Comparison of ENCODE assay signal across 1 cellular context in the genomic region with DNA sequence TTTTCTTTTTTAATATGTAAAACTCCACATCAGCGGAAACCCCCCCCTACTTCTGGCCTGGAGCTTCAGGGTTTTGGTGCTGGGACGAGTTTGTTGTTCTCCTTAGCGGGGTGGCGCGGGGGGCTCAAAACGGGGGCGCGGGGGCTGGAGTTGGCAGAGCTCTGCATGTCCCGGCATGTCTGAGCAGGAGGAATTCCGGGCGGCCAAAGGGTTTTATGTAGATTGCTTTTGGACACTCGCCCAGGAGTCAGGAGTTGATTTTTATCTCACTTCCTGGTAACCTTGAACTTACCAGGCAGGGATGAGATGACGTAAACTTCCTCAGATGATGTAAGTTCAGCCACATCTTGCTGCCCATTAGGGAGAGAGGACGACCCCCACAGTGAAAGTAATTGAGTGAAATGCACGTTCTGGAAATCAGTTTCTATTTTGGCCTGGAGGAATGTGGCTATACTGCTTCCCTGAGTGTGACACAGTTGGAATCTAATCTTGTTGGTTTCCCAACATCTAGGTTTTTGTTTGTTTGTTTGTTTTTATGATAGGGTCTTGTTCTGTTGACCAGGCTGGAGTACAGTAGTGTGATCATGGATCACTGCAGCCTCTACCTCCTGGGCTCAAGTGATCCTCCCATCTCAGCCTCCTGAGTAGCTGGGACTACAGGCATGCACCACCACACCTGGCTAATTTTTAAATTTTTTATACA.
TF ChIP-seq lines count a peak whose summit lies in the region.

No MANE protein-coding gene starts in this region.

TF ChIP-seq in K562, 482 proteins besides CTCF, POLR2A, EP300 and RAD21 (continued from another document and continues in another):
- TF ChIP-seq, protein P1, sequence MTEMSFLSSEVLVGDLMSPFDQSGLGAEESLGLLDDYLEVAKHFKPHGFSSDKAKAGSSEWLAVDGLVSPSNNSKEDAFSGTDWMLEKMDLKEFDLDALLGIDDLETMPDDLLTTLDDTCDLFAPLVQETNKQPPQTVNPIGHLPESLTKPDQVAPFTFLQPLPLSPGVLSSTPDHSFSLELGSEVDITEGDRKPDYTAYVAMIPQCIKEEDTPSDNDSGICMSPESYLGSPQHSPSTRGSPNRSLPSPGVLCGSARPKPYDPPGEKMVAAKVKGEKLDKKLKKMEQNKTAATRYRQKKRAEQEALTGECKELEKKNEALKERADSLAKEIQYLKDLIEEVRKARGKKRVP (CRISPR knock-in tag; IDR thresholded peaks at IDR 0.05) = peak; percentile 96
- TF ChIP-seq, protein P2, sequence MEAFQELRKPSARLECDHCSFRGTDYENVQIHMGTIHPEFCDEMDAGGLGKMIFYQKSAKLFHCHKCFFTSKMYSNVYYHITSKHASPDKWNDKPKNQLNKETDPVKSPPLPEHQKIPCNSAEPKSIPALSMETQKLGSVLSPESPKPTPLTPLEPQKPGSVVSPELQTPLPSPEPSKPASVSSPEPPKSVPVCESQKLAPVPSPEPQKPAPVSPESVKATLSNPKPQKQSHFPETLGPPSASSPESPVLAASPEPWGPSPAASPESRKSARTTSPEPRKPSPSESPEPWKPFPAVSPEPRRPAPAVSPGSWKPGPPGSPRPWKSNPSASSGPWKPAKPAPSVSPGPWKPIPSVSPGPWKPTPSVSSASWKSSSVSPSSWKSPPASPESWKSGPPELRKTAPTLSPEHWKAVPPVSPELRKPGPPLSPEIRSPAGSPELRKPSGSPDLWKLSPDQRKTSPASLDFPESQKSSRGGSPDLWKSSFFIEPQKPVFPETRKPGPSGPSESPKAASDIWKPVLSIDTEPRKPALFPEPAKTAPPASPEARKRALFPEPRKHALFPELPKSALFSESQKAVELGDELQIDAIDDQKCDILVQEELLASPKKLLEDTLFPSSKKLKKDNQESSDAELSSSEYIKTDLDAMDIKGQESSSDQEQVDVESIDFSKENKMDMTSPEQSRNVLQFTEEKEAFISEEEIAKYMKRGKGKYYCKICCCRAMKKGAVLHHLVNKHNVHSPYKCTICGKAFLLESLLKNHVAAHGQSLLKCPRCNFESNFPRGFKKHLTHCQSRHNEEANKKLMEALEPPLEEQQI (IDR thresholded peaks at IDR 0.05) = no peak
- TF ChIP-seq, protein P3, sequence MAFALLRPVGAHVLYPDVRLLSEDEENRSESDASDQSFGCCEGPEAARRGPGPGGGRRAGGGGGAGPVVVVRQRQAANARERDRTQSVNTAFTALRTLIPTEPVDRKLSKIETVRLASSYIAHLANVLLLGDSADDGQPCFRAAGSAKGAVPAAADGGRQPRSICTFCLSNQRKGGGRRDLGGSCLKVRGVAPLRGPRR (CRISPR knock-in tag; IDR thresholded peaks at IDR 0.05) = peak; percentile 72
- TF ChIP-seq BACH1 (tag; IDR thresholded peaks at IDR 0.05) = peak; percentile 45; the same call in 1 of the 2 replicates
- TF ChIP-seq SMAD4 (CRISPR knock-in tag; conservative IDR thresholded peaks at IDR 0.05) = peak; percentile 87
- peak; percentile 89 for TF ChIP-seq MTA3 (IDR thresholded peaks at IDR 0.05; ENCODE audit: borderline replicate concordance)
- TF ChIP-seq, protein P4, sequence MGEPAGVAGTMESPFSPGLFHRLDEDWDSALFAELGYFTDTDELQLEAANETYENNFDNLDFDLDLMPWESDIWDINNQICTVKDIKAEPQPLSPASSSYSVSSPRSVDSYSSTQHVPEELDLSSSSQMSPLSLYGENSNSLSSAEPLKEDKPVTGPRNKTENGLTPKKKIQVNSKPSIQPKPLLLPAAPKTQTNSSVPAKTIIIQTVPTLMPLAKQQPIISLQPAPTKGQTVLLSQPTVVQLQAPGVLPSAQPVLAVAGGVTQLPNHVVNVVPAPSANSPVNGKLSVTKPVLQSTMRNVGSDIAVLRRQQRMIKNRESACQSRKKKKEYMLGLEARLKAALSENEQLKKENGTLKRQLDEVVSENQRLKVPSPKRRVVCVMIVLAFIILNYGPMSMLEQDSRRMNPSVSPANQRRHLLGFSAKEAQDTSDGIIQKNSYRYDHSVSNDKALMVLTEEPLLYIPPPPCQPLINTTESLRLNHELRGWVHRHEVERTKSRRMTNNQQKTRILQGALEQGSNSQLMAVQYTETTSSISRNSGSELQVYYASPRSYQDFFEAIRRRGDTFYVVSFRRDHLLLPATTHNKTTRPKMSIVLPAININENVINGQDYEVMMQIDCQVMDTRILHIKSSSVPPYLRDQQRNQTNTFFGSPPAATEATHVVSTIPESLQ (CRISPR knock-in tag; IDR thresholded peaks at IDR 0.05) = no peak
- TF ChIP-seq, protein P5, sequence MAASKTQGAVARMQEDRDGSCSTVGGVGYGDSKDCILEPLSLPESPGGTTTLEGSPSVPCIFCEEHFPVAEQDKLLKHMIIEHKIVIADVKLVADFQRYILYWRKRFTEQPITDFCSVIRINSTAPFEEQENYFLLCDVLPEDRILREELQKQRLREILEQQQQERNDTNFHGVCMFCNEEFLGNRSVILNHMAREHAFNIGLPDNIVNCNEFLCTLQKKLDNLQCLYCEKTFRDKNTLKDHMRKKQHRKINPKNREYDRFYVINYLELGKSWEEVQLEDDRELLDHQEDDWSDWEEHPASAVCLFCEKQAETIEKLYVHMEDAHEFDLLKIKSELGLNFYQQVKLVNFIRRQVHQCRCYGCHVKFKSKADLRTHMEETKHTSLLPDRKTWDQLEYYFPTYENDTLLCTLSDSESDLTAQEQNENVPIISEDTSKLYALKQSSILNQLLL (CRISPR knock-in tag; IDR thresholded peaks at IDR 0.05; ENCODE audit: borderline replicate concordance) = no peak
- TF ChIP-seq, protein P6, sequence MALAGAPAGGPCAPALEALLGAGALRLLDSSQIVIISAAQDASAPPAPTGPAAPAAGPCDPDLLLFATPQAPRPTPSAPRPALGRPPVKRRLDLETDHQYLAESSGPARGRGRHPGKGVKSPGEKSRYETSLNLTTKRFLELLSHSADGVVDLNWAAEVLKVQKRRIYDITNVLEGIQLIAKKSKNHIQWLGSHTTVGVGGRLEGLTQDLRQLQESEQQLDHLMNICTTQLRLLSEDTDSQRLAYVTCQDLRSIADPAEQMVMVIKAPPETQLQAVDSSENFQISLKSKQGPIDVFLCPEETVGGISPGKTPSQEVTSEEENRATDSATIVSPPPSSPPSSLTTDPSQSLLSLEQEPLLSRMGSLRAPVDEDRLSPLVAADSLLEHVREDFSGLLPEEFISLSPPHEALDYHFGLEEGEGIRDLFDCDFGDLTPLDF (CRISPR knock-in tag; IDR thresholded peaks at IDR 0.05) = no peak
- peak; percentile 61; the same call in 1 of the 2 replicates for TF ChIP-seq HLTF (IDR thresholded peaks at IDR 0.05)
- TF ChIP-seq, protein P7, sequence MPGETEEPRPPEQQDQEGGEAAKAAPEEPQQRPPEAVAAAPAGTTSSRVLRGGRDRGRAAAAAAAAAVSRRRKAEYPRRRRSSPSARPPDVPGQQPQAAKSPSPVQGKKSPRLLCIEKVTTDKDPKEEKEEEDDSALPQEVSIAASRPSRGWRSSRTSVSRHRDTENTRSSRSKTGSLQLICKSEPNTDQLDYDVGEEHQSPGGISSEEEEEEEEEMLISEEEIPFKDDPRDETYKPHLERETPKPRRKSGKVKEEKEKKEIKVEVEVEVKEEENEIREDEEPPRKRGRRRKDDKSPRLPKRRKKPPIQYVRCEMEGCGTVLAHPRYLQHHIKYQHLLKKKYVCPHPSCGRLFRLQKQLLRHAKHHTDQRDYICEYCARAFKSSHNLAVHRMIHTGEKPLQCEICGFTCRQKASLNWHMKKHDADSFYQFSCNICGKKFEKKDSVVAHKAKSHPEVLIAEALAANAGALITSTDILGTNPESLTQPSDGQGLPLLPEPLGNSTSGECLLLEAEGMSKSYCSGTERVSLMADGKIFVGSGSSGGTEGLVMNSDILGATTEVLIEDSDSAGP (CRISPR knock-in tag; IDR thresholded peaks at IDR 0.05) = no peak
- no peak for TF ChIP-seq ZNF224 (CRISPR knock-in tag; IDR thresholded peaks at IDR 0.05)
- peak; percentile 76 for TF ChIP-seq ETS2 (tag; IDR thresholded peaks at IDR 0.05; ENCODE audit: borderline replicate concordance, poor library complexity, severe bottlenecking)
- 0 out of 2 replicates have a peak, but pooled peaks have one; percentile 60 for TF ChIP-seq ZNF239 (CRISPR knock-in tag; IDR thresholded peaks at IDR 0.05)
- TF ChIP-seq ZNF780A (CRISPR knock-in tag; IDR thresholded peaks at IDR 0.05) = no peak
- no peak for TF ChIP-seq CBX1 (IDR thresholded peaks at IDR 0.05; ENCODE audit: low read depth)
- TF ChIP-seq SIX5 (IDR thresholded peaks at IDR 0.05; ENCODE audit: borderline replicate concordance in 1 of 2, insufficient read depth in 1 of 2, low read depth in 1 of 2, low read length in 2 of 2) = no peak
- TF ChIP-seq, protein P8, sequence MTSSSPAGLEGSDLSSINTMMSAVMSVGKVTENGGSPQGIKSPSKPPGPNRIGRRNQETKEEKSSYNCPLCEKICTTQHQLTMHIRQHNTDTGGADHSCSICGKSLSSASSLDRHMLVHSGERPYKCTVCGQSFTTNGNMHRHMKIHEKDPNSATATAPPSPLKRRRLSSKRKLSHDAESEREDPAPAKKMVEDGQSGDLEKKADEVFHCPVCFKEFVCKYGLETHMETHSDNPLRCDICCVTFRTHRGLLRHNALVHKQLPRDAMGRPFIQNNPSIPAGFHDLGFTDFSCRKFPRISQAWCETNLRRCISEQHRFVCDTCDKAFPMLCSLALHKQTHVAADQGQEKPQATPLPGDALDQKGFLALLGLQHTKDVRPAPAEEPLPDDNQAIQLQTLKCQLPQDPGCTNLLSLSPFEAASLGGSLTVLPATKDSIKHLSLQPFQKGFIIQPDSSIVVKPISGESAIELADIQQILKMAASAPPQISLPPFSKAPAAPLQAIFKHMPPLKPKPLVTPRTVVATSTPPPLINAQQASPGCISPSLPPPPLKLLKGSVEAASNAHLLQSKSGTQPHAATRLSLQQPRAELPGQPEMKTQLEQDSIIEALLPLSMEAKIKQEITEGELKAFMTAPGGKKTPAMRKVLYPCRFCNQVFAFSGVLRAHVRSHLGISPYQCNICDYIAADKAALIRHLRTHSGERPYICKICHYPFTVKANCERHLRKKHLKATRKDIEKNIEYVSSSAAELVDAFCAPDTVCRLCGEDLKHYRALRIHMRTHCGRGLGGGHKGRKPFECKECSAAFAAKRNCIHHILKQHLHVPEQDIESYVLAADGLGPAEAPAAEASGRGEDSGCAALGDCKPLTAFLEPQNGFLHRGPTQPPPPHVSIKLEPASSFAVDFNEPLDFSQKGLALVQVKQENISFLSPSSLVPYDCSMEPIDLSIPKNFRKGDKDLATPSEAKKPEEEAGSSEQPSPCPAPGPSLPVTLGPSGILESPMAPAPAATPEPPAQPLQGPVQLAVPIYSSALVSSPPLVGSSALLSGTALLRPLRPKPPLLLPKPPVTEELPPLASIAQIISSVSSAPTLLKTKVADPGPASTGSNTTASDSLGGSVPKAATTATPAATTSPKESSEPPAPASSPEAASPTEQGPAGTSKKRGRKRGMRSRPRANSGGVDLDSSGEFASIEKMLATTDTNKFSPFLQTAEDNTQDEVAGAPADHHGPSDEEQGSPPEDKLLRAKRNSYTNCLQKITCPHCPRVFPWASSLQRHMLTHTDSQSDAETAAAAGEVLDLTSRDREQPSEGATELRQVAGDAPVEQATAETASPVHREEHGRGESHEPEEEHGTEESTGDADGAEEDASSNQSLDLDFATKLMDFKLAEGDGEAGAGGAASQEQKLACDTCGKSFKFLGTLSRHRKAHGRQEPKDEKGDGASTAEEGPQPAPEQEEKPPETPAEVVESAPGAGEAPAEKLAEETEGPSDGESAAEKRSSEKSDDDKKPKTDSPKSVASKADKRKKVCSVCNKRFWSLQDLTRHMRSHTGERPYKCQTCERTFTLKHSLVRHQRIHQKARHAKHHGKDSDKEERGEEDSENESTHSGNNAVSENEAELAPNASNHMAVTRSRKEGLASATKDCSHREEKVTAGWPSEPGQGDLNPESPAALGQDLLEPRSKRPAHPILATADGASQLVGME (CRISPR knock-in tag; IDR thresholded peaks at IDR 0.05) = no peak
- no peak for TF ChIP-seq CBX5 (IDR thresholded peaks at IDR 0.05; ENCODE audit: borderline replicate concordance, low read depth)
- TF ChIP-seq, protein P9, sequence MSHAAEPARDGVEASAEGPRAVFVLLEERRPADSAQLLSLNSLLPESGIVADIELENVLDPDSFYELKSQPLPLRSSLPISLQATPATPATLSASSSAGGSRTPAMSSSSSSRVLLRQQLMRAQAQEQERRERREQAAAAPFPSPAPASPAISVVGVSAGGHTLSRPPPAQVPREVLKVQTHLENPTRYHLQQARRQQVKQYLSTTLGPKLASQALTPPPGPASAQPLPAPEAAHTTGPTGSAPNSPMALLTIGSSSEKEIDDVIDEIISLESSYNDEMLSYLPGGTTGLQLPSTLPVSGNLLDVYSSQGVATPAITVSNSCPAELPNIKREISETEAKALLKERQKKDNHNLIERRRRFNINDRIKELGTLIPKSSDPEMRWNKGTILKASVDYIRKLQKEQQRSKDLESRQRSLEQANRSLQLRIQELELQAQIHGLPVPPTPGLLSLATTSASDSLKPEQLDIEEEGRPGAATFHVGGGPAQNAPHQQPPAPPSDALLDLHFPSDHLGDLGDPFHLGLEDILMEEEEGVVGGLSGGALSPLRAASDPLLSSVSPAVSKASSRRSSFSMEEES (CRISPR knock-in tag; IDR thresholded peaks at IDR 0.05) = no peak
- 0 out of 2 replicates have a peak, but pooled peaks have one; percentile 38 for TF ChIP-seq FOXP1 (CRISPR knock-in tag; IDR thresholded peaks at IDR 0.05)
- peak; percentile 97 for TF ChIP-seq ZNF589 (CRISPR knock-in tag; IDR thresholded peaks at IDR 0.05; ENCODE audit: low read depth)
- TF ChIP-seq ZNF668 (CRISPR knock-in tag; IDR thresholded peaks at IDR 0.05) = peak; percentile 76
- no peak for TF ChIP-seq POLR3A (IDR thresholded peaks at IDR 0.05; ENCODE audit: borderline replicate concordance, extremely low read depth, insufficient read depth, insufficient read length)
- no peak for TF ChIP-seq POLR3G (IDR thresholded peaks at IDR 0.05; ENCODE audit: extremely low read depth, insufficient read length, insufficient replicate concordance)
- TF ChIP-seq, protein P10, sequence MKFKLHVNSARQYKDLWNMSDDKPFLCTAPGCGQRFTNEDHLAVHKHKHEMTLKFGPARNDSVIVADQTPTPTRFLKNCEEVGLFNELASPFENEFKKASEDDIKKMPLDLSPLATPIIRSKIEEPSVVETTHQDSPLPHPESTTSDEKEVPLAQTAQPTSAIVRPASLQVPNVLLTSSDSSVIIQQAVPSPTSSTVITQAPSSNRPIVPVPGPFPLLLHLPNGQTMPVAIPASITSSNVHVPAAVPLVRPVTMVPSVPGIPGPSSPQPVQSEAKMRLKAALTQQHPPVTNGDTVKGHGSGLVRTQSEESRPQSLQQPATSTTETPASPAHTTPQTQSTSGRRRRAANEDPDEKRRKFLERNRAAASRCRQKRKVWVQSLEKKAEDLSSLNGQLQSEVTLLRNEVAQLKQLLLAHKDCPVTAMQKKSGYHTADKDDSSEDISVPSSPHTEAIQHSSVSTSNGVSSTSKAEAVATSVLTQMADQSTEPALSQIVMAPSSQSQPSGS (CRISPR knock-in tag; IDR thresholded peaks at IDR 0.05) = peak; percentile 69
- TF ChIP-seq, protein P11, sequence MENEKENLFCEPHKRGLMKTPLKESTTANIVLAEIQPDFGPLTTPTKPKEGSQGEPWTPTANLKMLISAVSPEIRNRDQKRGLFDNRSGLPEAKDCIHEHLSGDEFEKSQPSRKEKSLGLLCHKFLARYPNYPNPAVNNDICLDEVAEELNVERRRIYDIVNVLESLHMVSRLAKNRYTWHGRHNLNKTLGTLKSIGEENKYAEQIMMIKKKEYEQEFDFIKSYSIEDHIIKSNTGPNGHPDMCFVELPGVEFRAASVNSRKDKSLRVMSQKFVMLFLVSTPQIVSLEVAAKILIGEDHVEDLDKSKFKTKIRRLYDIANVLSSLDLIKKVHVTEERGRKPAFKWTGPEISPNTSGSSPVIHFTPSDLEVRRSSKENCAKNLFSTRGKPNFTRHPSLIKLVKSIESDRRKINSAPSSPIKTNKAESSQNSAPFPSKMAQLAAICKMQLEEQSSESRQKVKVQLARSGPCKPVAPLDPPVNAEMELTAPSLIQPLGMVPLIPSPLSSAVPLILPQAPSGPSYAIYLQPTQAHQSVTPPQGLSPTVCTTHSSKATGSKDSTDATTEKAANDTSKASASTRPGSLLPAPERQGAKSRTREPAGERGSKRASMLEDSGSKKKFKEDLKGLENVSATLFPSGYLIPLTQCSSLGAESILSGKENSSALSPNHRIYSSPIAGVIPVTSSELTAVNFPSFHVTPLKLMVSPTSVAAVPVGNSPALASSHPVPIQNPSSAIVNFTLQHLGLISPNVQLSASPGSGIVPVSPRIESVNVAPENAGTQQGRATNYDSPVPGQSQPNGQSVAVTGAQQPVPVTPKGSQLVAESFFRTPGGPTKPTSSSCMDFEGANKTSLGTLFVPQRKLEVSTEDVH (IDR thresholded peaks at IDR 0.05; ENCODE audit: low read depth, partially characterized antibody) = no peak
